In genomic region chr11:122697636-122698167, GRCh38 we compare ENCODE assay signal across 7 cellular contexts. TPM values are rescaled to one million over a fixed set of nuclear protein-coding genes. Genes with fewer than 3 reads are reported as not detected.
DNase-seq lines count a peak whose midpoint lies in the region; ATAC-seq, FAIRE-seq and TF ChIP-seq lines count a peak whose summit lies in the region.

No MANE protein-coding gene starts in this region.

- no peak for TF ChIP-seq CTCF in astrocyte (IDR thresholded peaks at IDR 0.05; ENCODE audit: insufficient read depth, low read depth, low read length)
- TF ChIP-seq CTCF in ovary (IDR thresholded peaks at IDR 0.05): no peak

- peaks cover 4% of the 10 kb centered on the region for H3K36me3 Mint-ChIP-seq in astrocyte (ENCODE audit: low read depth, unreplicated experiment)
- no peaks in the 10 kb centered on the region for H3K36me3 Mint-ChIP-seq in stimulated activated memory B cell treated with anti-CD40 and anti-IgM and Interleukin-4, amounts not matched to agents 10 μg/mL and 1 μg/mL and 100 μg/mL, for 72 hours

- H3K9ac ChIP-seq in astrocyte (ENCODE audit: low read length): no peak overlapping the region

- H3K4me2 ChIP-seq in astrocyte (ENCODE audit: low read length): no peak overlapping the region

- peak overlapping the region; percentile 15 for H3K27ac Mint-ChIP-seq in astrocyte (ENCODE audit: unreplicated experiment)
- peak overlapping the region; percentile 3 for H3K27ac Mint-ChIP-seq in stimulated activated memory B cell treated with anti-CD40 and anti-IgM and Interleukin-4, amounts not matched to agents 10 μg/mL and 1 μg/mL and 100 μg/mL, for 72 hours

- peaks cover 11% of the 10 kb centered on the region for H4K20me1 ChIP-seq in astrocyte (ENCODE audit: insufficient read depth, low read length)

- peaks cover 19% of the 10 kb centered on the region for H3K4me1 Mint-ChIP-seq in astrocyte (ENCODE audit: low read depth, unreplicated experiment)
- peaks cover 50% of the 10 kb centered on the region for H3K4me1 Mint-ChIP-seq in stimulated activated memory B cell treated with anti-CD40 and anti-IgM and Interleukin-4, amounts not matched to agents 10 μg/mL and 1 μg/mL and 100 μg/mL, for 72 hours

- no peak for TF ChIP-seq EP300 in ovary (IDR thresholded peaks at IDR 0.05)

- 77 to 83% (median 79%) methylated on average over 8 of the region's 8 CpGs for WGBS in ovary, 3 donors

- no peak overlapping the region for H2AFZ ChIP-seq in astrocyte (ENCODE audit: low read depth, low read length)

- peaks cover 73% of the 10 kb centered on the region for H3K79me2 ChIP-seq in astrocyte (ENCODE audit: insufficient read depth, low read length)

- peaks cover under 1% of the 10 kb centered on the region for H3K4me1 ChIP-seq in astrocyte (ENCODE audit: insufficient read depth, low read length)
- H3K4me1 ChIP-seq in ovary (ENCODE audit: insufficient read depth): no peaks in the 10 kb centered on the region

- no peaks in the 10 kb centered on the region for H3K27me3 Mint-ChIP-seq in astrocyte (ENCODE audit: low read depth, unreplicated experiment)
- no peaks in the 10 kb centered on the region for H3K27me3 Mint-ChIP-seq in stimulated activated memory B cell treated with anti-CD40 and anti-IgM and Interleukin-4, amounts not matched to agents 10 μg/mL and 1 μg/mL and 100 μg/mL, for 72 hours

- H3K9me3 ChIP-seq in astrocyte (ENCODE audit: insufficient read depth, low read depth, low read length) (no peaks in the 10 kb centered on the region), ovary (no peaks in the 10 kb centered on the region)

- H3K36me3 ChIP-seq in astrocyte (ENCODE audit: insufficient read depth, low read length) (no peaks in the 10 kb centered on the region), ovary (no peaks in the 10 kb centered on the region)

- no peak overlapping the region for H3K27ac ChIP-seq in astrocyte (ENCODE audit: low read depth, low read length)
- H3K27ac ChIP-seq in ovary: no peak overlapping the region

- peak; percentile 93 to 100 for DNase-seq in NOMO-1 (lab: John Stamatoyannopoulos, UW; ENCODE audit: unreplicated experiment in 2 of 2)
- peak; percentile 54 for DNase-seq in astrocyte (ENCODE audit: low read depth)
- DNase-seq in HuH-7.5 (ENCODE audit: low spot score): no peak
- DNase-seq in ovary: no peak

- H3K4me3 ChIP-seq in astrocyte (ENCODE audit: insufficient read depth, low read depth, low read length) (no peak overlapping the region), ovary (no peak overlapping the region)

- ATAC-seq in GM18867 (IDR thresholded peaks at IDR 0.05; ENCODE audit: unreplicated experiment): peak; percentile 80
- peak; percentile 71 for ATAC-seq in HG02759 (IDR thresholded peaks at IDR 0.05; ENCODE audit: unreplicated experiment)
- peak; percentile 94 for ATAC-seq in stimulated activated memory B cell treated with anti-CD40 and anti-IgM and Interleukin-4, amounts not matched to agents 10 μg/mL and 1 μg/mL and 100 μg/mL, for 72 hours

- no peak overlapping the region for H3K4me3 Mint-ChIP-seq in astrocyte (ENCODE audit: unreplicated experiment)
- peak overlapping the region; percentile 40 for H3K4me3 Mint-ChIP-seq in stimulated activated memory B cell treated with anti-CD40 and anti-IgM and Interleukin-4, amounts not matched to agents 10 μg/mL and 1 μg/mL and 100 μg/mL, for 72 hours

- no peak for TF ChIP-seq POLR2A in ovary (IDR thresholded peaks at IDR 0.05)

- FAIRE-seq in astrocyte (lab: Jason Lieb, UNC): no peak

- H3K9me3 Mint-ChIP-seq in astrocyte (ENCODE audit: unreplicated experiment): peaks cover 2% of the 10 kb centered on the region
- H3K9me3 Mint-ChIP-seq in stimulated activated memory B cell treated with anti-CD40 and anti-IgM and Interleukin-4, amounts not matched to agents 10 μg/mL and 1 μg/mL and 100 μg/mL, for 72 hours: no peaks in the 10 kb centered on the region

- H3K27me3 ChIP-seq in astrocyte (ENCODE audit: insufficient read depth, low read length) (no peaks in the 10 kb centered on the region), ovary (no peaks in the 10 kb centered on the region)

- intact Hi-C loops in ovary (cut with DNase I): no loop called here

RNA-seq across cellular contexts. Expression of gene UBASH3B, which starts 42.2 kb away (rescaled TPM):
- 62.1 and 64.0 TPM in 2 replicates for total RNA-seq in astrocyte
- total RNA-seq in ovary: 1 to 10 TPM in 6 of 7 donors, under 1 TPM in 1; 0.92 to 5.9 (median 1.8) TPM
- polyA plus RNA-seq in ovary: 1 to 10 TPM in 1 of 2 donors, under 1 TPM in 1; 0.31 to 1.8 TPM

Comparison
In these comparisons a context has a peak if more than half of its experiments do, and no peak if none do; other contexts are left out.
1. DNase-seq: peak in NOMO-1 (2 of 2) and astrocyte (single experiment); none in HuH-7.5 (single experiment) and ovary (0 of 5).
2. Peak in every context shown above with its lines, with median percentiles within 50 percentile points of each other: ATAC-seq.